Comparison of ENCODE assay signal across 19 cellular contexts in genomic region chr17:31248986-31249385, GRCh38. TPM values are rescaled to one million over a fixed set of nuclear protein-coding genes. Genes with fewer than 3 reads are reported as not detected.
A peak's percentile ranks its signal among the peaks of the same experiment; 100 is the strongest.
DNase-seq lines count a peak whose midpoint lies in the region; ATAC-seq, FAIRE-seq and TF ChIP-seq lines count a peak whose summit lies in the region.
"Had no signal": no experiment of that assay in that cellular context is flagged by ENCODE, and none has a peak within 500 bp of the region (broad histone marks: within the 10 kb centered on the region; RNA-seq: fewer than 3 reads in every experiment).

No MANE protein-coding gene starts in this region.

- CTCF ChIA-PET in endothelial cell of umbilical vein (lab: Charles Lee), result no interaction called here

- dilution Hi-C loops in endothelial cell of umbilical vein (cut with MboI; ENCODE audit: extremely low pct_ligation_motif_present, low sequenced_read_pairs), result no loop called here

- H3K79me2 ChIP-seq in endothelial cell of umbilical vein (ENCODE audit: control insufficient read depth, insufficient read depth, low read length), result no peaks in the 10 kb centered on the region
- no peaks in the 10 kb centered on the region for H3K79me2 ChIP-seq in osteoblast (ENCODE audit: insufficient read depth, low read length)

- intact Hi-C loops in endothelial cell of umbilical vein (cut with micrococcal nuclease), result no loop called here
- intact Hi-C loops in testis (cut with DNase I; ENCODE audit: low total_unique reads), result no loop called here

- no peaks in the 10 kb centered on the region for H4K20me1 ChIP-seq in endothelial cell of umbilical vein (replicated peaks; ENCODE audit: control insufficient read depth, extremely low read depth, insufficient read depth, low read length)
- no peaks in the 10 kb centered on the region for H4K20me1 ChIP-seq in osteoblast (ENCODE audit: insufficient read depth, low read length)

- H3K4me1 ChIP-seq in RWPE2 (ENCODE audit: insufficient read depth, poor library complexity, severe bottlenecking), result peaks cover 31% of the 10 kb centered on the region
- peaks cover 4% of the 10 kb centered on the region for H3K4me1 ChIP-seq in endothelial cell of umbilical vein (ENCODE audit: control insufficient read depth, extremely low read depth, insufficient read depth, low read length)
- H3K4me1 ChIP-seq in osteoblast (ENCODE audit: insufficient read depth, low read length), result peaks cover 40% of the 10 kb centered on the region
- H3K4me1 ChIP-seq in endodermal cell (ENCODE audit: control insufficient read depth, insufficient read depth, low read length), result no peaks in the 10 kb centered on the region
- H3K4me1 ChIP-seq in testis, result peaks cover 16% of the 10 kb centered on the region
- H3K4me1 ChIP-seq: stomach had no signal

- no peaks in the 10 kb centered on the region for H3K27me3 Mint-ChIP-seq in endodermal cell (ENCODE audit: insufficient read depth)
- H3K27me3 Mint-ChIP-seq: CD4-positive, alpha-beta memory T cell; naive thymus-derived CD4-positive, alpha-beta T cell had no signal

- WGBS in endodermal cell (ENCODE audit: insufficient coverage in 1 of 2, insufficient read length in 1 of 2), 2 experiments, result 94% methylated on average over 1 of the region's 2 CpGs; no CpG with 5 or more reads in 1 of the 2 experiments
- whole genome bisulfite sequencing in testis, 2 donors, result 94 to 96% methylated on average over 2 of the region's 2 CpGs

- H3K4me2 ChIP-seq in endothelial cell of umbilical vein (ENCODE audit: insufficient read depth, low read length) (no peak overlapping the region), osteoblast (ENCODE audit: insufficient read depth, low read length) (peak overlapping the region; percentile 35)

- in situ Hi-C loops in G401 (cut with HindIII; ENCODE audit: low sequenced_read_pairs), result no loop called here

- H3K27ac ChIP-seq in RWPE2 (ENCODE audit: poor library complexity, severe bottlenecking) (peak overlapping the region; percentile 64), endothelial cell of umbilical vein (ENCODE audit: insufficient read depth, low read depth, low read length) (no peak overlapping the region), osteoblast (ENCODE audit: low read depth, low read length) (peak overlapping the region; percentile 68), endodermal cell (ENCODE audit: low read depth, low read length) (no peak overlapping the region), testis (no peak overlapping the region)
- H3K27ac ChIP-seq: coronary artery, stomach had no signal

- H3K9ac ChIP-seq in endothelial cell of umbilical vein (replicated peaks; ENCODE audit: extremely low read depth, insufficient read depth, low read length) (no peak overlapping the region), endodermal cell (ENCODE audit: extremely low read depth, low read length, poor library complexity, severe bottlenecking) (no peak overlapping the region)

- no peak for FAIRE-seq in endothelial cell of umbilical vein (lab: Jason Lieb, UNC)
- FAIRE-seq: TTC549 had no signal

- H2AFZ ChIP-seq in endothelial cell of umbilical vein (ENCODE audit: low read depth, low read length), result no peak overlapping the region
- H2AFZ ChIP-seq in osteoblast (ENCODE audit: low read length), result no peak overlapping the region

- BruUV-seq in endothelial cell of umbilical vein (replicated peaks; lab: Mats Ljungman, UMichigan), result no TSS peak

- peak; percentile 92 for ATAC-seq in RWPE2 (ENCODE audit: low read depth)
- no peak for ATAC-seq in HG03135 (IDR thresholded peaks at IDR 0.05; ENCODE audit: unreplicated experiment)
- ATAC-seq: left lobe of liver; naive thymus-derived CD4-positive, alpha-beta T cell; sciatic nerve had no signal

- no peak for TF ChIP-seq CTCF in RWPE2 (IDR thresholded peaks at IDR 0.05; ENCODE audit: poor library complexity, severe bottlenecking)
- TF ChIP-seq CTCF in endothelial cell of umbilical vein (IDR thresholded peaks at IDR 0.05; ENCODE audit: extremely low read depth in 1 of 2, insufficient read depth in 1 of 2, low read depth in 1 of 2, low read length in 2 of 2), result no peak
- TF ChIP-seq CTCF in osteoblast (IDR thresholded peaks at IDR 0.05; ENCODE audit: extremely low read depth, low read depth, low read length), result no peak
- no peak for TF ChIP-seq CTCF in endodermal cell (conservative IDR thresholded peaks at IDR 0.05)
- TF ChIP-seq CTCF in testis (IDR thresholded peaks at IDR 0.05), result no peak

- DNase-seq in EL, result peak; percentile 85
- DNase-seq in RWPE2 (ENCODE audit: low spot score), result no peak
- DNase-seq in endothelial cell of umbilical vein (ENCODE audit: low read depth, low spot score), result no peak
- peak; percentile 69 for DNase-seq in osteoblast (ENCODE audit: insufficient read length, low spot score, missing footprints)
- DNase-seq in G401 (ENCODE audit: low spot score), result no peak
- DNase-seq in endodermal cell, result no peak
- no peak for DNase-seq in testis
- DNase-seq: activated CD8-positive, alpha-beta memory T cell treated with anti-CD3 and anti-CD28 coated beads for 24 hours; CD4-positive, alpha-beta memory T cell; naive thymus-derived CD4-positive, alpha-beta T cell; NCI-H69; SHP77; stomach had no signal

- peaks cover 72% of the 10 kb centered on the region for H3K36me3 ChIP-seq in RWPE2 (ENCODE audit: low read depth)
- peaks cover 0 to 6% of the 10 kb centered on the region in 2 experiments for H3K36me3 ChIP-seq in endothelial cell of umbilical vein (ENCODE audit: control insufficient read depth in 2 of 2, extremely low read depth in 1 of 2, insufficient read depth in 2 of 2, low read length in 2 of 2)
- H3K36me3 ChIP-seq in osteoblast (ENCODE audit: insufficient read depth, low read length), result peaks cover 24% of the 10 kb centered on the region
- peaks cover 77% of the 10 kb centered on the region for H3K36me3 ChIP-seq in endodermal cell (ENCODE audit: control insufficient read depth, insufficient read depth, low read length)
- H3K36me3 ChIP-seq in testis (ENCODE audit: low read depth, missing control alignments), result no peaks in the 10 kb centered on the region

- H3K4me3 Mint-ChIP-seq in endodermal cell, result no peak overlapping the region
- H3K4me3 Mint-ChIP-seq: CD4-positive, alpha-beta memory T cell; naive thymus-derived CD4-positive, alpha-beta T cell had no signal

- H3K4me3 ChIP-seq in RWPE2 (ENCODE audit: severe bottlenecking), result no peak overlapping the region
- no peak overlapping the region for H3K4me3 ChIP-seq in endothelial cell of umbilical vein (replicated peaks in 1 of 3; ENCODE audit: insufficient read depth in 1 of 3, low read depth in 1 of 3, low read length in 3 of 3)
- no peak overlapping the region for H3K4me3 ChIP-seq in osteoblast (ENCODE audit: insufficient read depth, low read length)
- no peak overlapping the region for H3K4me3 ChIP-seq in endodermal cell (ENCODE audit: low read length)
- no peak overlapping the region for H3K4me3 ChIP-seq in testis
- H3K4me3 ChIP-seq: coronary artery, stomach had no signal

- no peaks in the 10 kb centered on the region for H3K9me1 ChIP-seq in endothelial cell of umbilical vein (replicated peaks; ENCODE audit: control insufficient read depth, extremely low read depth, insufficient read depth, low read length)

- H3K27me3 ChIP-seq in RWPE2 (ENCODE audit: insufficient read depth, poor library complexity, severe bottlenecking), result no peaks in the 10 kb centered on the region
- no peaks in the 10 kb centered on the region for H3K27me3 ChIP-seq in endothelial cell of umbilical vein (ENCODE audit: control insufficient read depth in 2 of 2, insufficient read depth in 2 of 2, low read length in 2 of 2)
- no peaks in the 10 kb centered on the region for H3K27me3 ChIP-seq in osteoblast (ENCODE audit: insufficient read depth, low read length)
- H3K27me3 ChIP-seq in endodermal cell (ENCODE audit: control insufficient read depth, insufficient read depth, low read length, poor library complexity, severe bottlenecking), result no peaks in the 10 kb centered on the region
- H3K27me3 ChIP-seq in testis, result no peaks in the 10 kb centered on the region
- H3K27me3 ChIP-seq: stomach had no signal

- POLR2A ChIA-PET in endothelial cell of umbilical vein (lab: Charles Lee), result no interaction called here

- H3K4me1 Mint-ChIP-seq in endodermal cell, result peaks cover 4% of the 10 kb centered on the region
- H3K4me1 Mint-ChIP-seq: CD4-positive, alpha-beta memory T cell had no signal

- H3K36me3 Mint-ChIP-seq in endodermal cell (ENCODE audit: low read depth), result peaks cover 57% of the 10 kb centered on the region

- H3K9me3 Mint-ChIP-seq in endodermal cell, result no peaks in the 10 kb centered on the region
- H3K9me3 Mint-ChIP-seq: CD4-positive, alpha-beta memory T cell; naive thymus-derived CD4-positive, alpha-beta T cell had no signal

- no peak overlapping the region for H3K27ac Mint-ChIP-seq in endodermal cell
- H3K27ac Mint-ChIP-seq: CD4-positive, alpha-beta memory T cell; naive thymus-derived CD4-positive, alpha-beta T cell had no signal

- TF ChIP-seq POLR2A in endothelial cell of umbilical vein (IDR thresholded peaks at IDR 0.05; ENCODE audit: low read depth, low read length) (no peak), testis (IDR thresholded peaks at IDR 0.05) (no peak)

- H3K9me3 ChIP-seq in RWPE2 (ENCODE audit: severe bottlenecking) (no peaks in the 10 kb centered on the region), endothelial cell of umbilical vein (replicated peaks; ENCODE audit: control insufficient read depth, insufficient read depth, low read length) (no peaks in the 10 kb centered on the region), osteoblast (ENCODE audit: low read depth, low read length) (no peaks in the 10 kb centered on the region), endodermal cell (ENCODE audit: control insufficient read depth, low read length) (no peaks in the 10 kb centered on the region), testis (no peaks in the 10 kb centered on the region)
- H3K9me3 ChIP-seq: stomach had no signal

TF ChIP-seq in endothelial cell of umbilical vein, 7 proteins besides CTCF, POLR2A, EP300 and RAD21 (continues in another document):
- TF ChIP-seq MYC (IDR thresholded peaks at IDR 0.05; ENCODE audit: low read depth, low read length) (no peak), FOS (IDR thresholded peaks at IDR 0.05; ENCODE audit: borderline replicate concordance, insufficient read depth, low read length) (peak; percentile 62)

RNA-seq across cellular contexts. Expression of gene OMG, which starts 48.1 kb away (rescaled TPM):
- total RNA-seq in endothelial cell of umbilical vein, result not detected in 2 replicates
- 0.37 and 0.86 TPM in 2 replicates for polyA plus RNA-seq in endothelial cell of umbilical vein
- polyA plus RNA-seq in endothelial cell of umbilical vein (2011; cell fraction: cytosol; rRNA removed), result 0.53 and 0.71 TPM in 2 replicates
- polyA plus RNA-seq in endothelial cell of umbilical vein (2011; cell fraction: nucleus; rRNA removed), result 0.15 and 0.25 TPM in 2 replicates
- polyA plus RNA-seq in endothelial cell of umbilical vein (2012), result 0.27 and 1.3 TPM in 2 replicates
- polyA minus RNA-seq in endothelial cell of umbilical vein, result not detected in 2 replicates
- polyA minus RNA-seq in endothelial cell of umbilical vein (2011; cell fraction: cytosol; rRNA and poly(A)+ RNA removed), result not detected
- polyA minus RNA-seq in endothelial cell of umbilical vein (2011; cell fraction: nucleus; rRNA and poly(A)+ RNA removed), result not detected in 2 replicates
- 0.72 and 0.88 TPM in 2 replicates for total RNA-seq in osteoblast
- total RNA-seq in G401 (2014; rRNA removed; shearing (Covaris generic)), result 8.2 TPM in 1 of 2 replicates, not detected in the other
- not detected for total RNA-seq in endodermal cell
- polyA plus RNA-seq in endodermal cell (2013, experiment 1 of 2), result not detected
- not detected for polyA plus RNA-seq in endodermal cell (2013, experiment 2 of 2)
- not detected for total RNA-seq in testis
- polyA plus RNA-seq in testis (ENCODE audit: insufficient read depth, low read depth, low replicate concordance), result 0.95 TPM
- total RNA-seq: glomerular endothelial cell had no signal
- polyA plus RNA-seq: naive thymus-derived CD4-positive, alpha-beta T cell had no signal

Comparison
In these comparisons a context has a peak if more than half of its experiments do, and no peak if none do; other contexts are left out.
1. DNase-seq: peak in EL (single experiment) and osteoblast (single experiment); none in RWPE2 (single experiment), endothelial cell of umbilical vein (single experiment), G401 (single experiment), endodermal cell (single experiment) and testis (single experiment).
2. H3K27ac ChIP-seq: peak in RWPE2 (single experiment) and osteoblast (single experiment); none in endothelial cell of umbilical vein (single experiment), endodermal cell (single experiment) and testis (0 of 2).